19 cellular contexts compared by ENCODE assay signal in genomic region chr5:104241051-104241450, GRCh38.
DNase-seq lines count a peak whose midpoint lies in the region; ATAC-seq and TF ChIP-seq lines count a peak whose summit lies in the region.
"Had no signal": no experiment of that assay in that cellular context is flagged by ENCODE, and none has a peak within 500 bp of the region (broad histone marks: within the 10 kb centered on the region; RNA-seq: fewer than 3 reads in every experiment).

No MANE protein-coding gene starts in this region.

- H3K36me3 Mint-ChIP-seq in stimulated activated naive B cell treated with anti-CD40 and anti-IgM and Interleukin-4, amounts not matched to agents 10 μg/mL and 1 μg/mL and 100 μg/mL, for 72 hours, result no peaks in the 10 kb centered on the region
- H3K36me3 Mint-ChIP-seq: activated CD8-positive, alpha-beta memory T cell treated with anti-CD3 and anti-CD28 coated beads, Interleukin-2, amount 10 ng/mL, durations not matched to agents 7 days and 5 days had no signal

- H3K4me3 ChIP-seq in retinal pigment epithelial cell (ENCODE audit: low read length), result no peak overlapping the region
- H3K4me3 ChIP-seq: skin epidermis, thyroid gland had no signal

- DNase-seq in ELR (ENCODE audit: low read depth) (peak; percentile 10), NCI-H2171 treated with DMSO at 0.1 percent for 48 hours (lab: John Stamatoyannopoulos, UW) (peak; percentile 63), fibroblast of gingiva (ENCODE audit: low read depth) (peak; percentile 39), retinal pigment epithelial cell (ENCODE audit: low read depth) (peak; percentile 53), AG20443 (ENCODE audit: low spot score) (no peak)
- DNase-seq in stimulated activated naive B cell treated with anti-CD40 and anti-IgM and Interleukin-4, amounts not matched to agents 10 μg/mL and 1 μg/mL and 100 μg/mL, for 72 hours, result no peak
- DNase-seq: activated CD8-positive, alpha-beta memory T cell treated with anti-CD3 and anti-CD28 coated beads, Interleukin-2, amount 10 ng/mL, durations not matched to agents 7 days and 5 days; activated gamma-delta T cell treated with Interleukin-2 at 50 U/mL for 16 hours; DND-41; HFFc6; kidney; NCI-H2081 treated with DMSO at 0.1 percent for 48 hours; T-helper 17 cell had no signal

- no peak for TF ChIP-seq CTCF in retinal pigment epithelial cell (conservative IDR thresholded peaks at IDR 0.05; ENCODE audit: low read depth, low read length)

- no peaks in the 10 kb centered on the region for H3K27me3 Mint-ChIP-seq in stimulated activated naive B cell treated with anti-CD40 and anti-IgM and Interleukin-4, amounts not matched to agents 10 μg/mL and 1 μg/mL and 100 μg/mL, for 72 hours
- H3K27me3 Mint-ChIP-seq: activated CD8-positive, alpha-beta memory T cell treated with anti-CD3 and anti-CD28 coated beads, Interleukin-2, amount 10 ng/mL, durations not matched to agents 7 days and 5 days; dendritic cell treated with granulocyte-macrophage colony-stimulating factor and Interleukin-4, amounts not matched to agents 40 ng/mL and 50 ng/mL, for 4 days; T-helper 17 cell had no signal

- no peak overlapping the region for H3K27ac Mint-ChIP-seq in stimulated activated naive B cell treated with anti-CD40 and anti-IgM and Interleukin-4, amounts not matched to agents 10 μg/mL and 1 μg/mL and 100 μg/mL, for 72 hours
- H3K27ac Mint-ChIP-seq: activated CD8-positive, alpha-beta memory T cell treated with anti-CD3 and anti-CD28 coated beads, Interleukin-2, amount 10 ng/mL, durations not matched to agents 7 days and 5 days; dendritic cell treated with granulocyte-macrophage colony-stimulating factor and Interleukin-4, amounts not matched to agents 40 ng/mL and 50 ng/mL, for 4 days; HFFc6; T-helper 17 cell had no signal

- H3K4me3 Mint-ChIP-seq in stimulated activated naive B cell treated with anti-CD40 and anti-IgM and Interleukin-4, amounts not matched to agents 10 μg/mL and 1 μg/mL and 100 μg/mL, for 72 hours, result no peak overlapping the region
- H3K4me3 Mint-ChIP-seq: activated CD8-positive, alpha-beta memory T cell treated with anti-CD3 and anti-CD28 coated beads, Interleukin-2, amount 10 ng/mL, durations not matched to agents 7 days and 5 days; dendritic cell treated with granulocyte-macrophage colony-stimulating factor and Interleukin-4, amounts not matched to agents 40 ng/mL and 50 ng/mL, for 4 days; HFFc6; T-helper 17 cell had no signal

- H3K4me1 Mint-ChIP-seq in stimulated activated naive B cell treated with anti-CD40 and anti-IgM and Interleukin-4, amounts not matched to agents 10 μg/mL and 1 μg/mL and 100 μg/mL, for 72 hours, result no peaks in the 10 kb centered on the region
- H3K4me1 Mint-ChIP-seq: activated CD8-positive, alpha-beta memory T cell treated with anti-CD3 and anti-CD28 coated beads, Interleukin-2, amount 10 ng/mL, durations not matched to agents 7 days and 5 days; T-helper 17 cell had no signal

- ATAC-seq in stimulated activated naive B cell treated with anti-CD40 and anti-IgM and Interleukin-4, amounts not matched to agents 10 μg/mL and 1 μg/mL and 100 μg/mL, for 72 hours (replicated peaks), result no peak
- ATAC-seq in GM19455 (IDR thresholded peaks at IDR 0.05; ENCODE audit: unreplicated experiment), result no peak
- ATAC-seq: activated CD4-positive, CD25-positive, alpha-beta regulatory T cell treated with anti-CD3 and anti-CD28 coated beads, Interleukin-2, amount 50 U/mL, for 24 hours; activated CD8-positive, alpha-beta memory T cell treated with anti-CD3 and anti-CD28 coated beads, Interleukin-2, amount 10 ng/mL, durations not matched to agents 7 days and 5 days; esophagus mucosa; T-helper 17 cell had no signal

- H3K9me3 Mint-ChIP-seq in stimulated activated naive B cell treated with anti-CD40 and anti-IgM and Interleukin-4, amounts not matched to agents 10 μg/mL and 1 μg/mL and 100 μg/mL, for 72 hours, result no peaks in the 10 kb centered on the region
- H3K9me3 Mint-ChIP-seq: dendritic cell treated with granulocyte-macrophage colony-stimulating factor and Interleukin-4, amounts not matched to agents 40 ng/mL and 50 ng/mL, for 4 days had no signal

Comparison
In these comparisons a context has a peak if more than half of its experiments do, and no peak if none do; other contexts are left out.
1. DNase-seq: peak in ELR (single experiment), NCI-H2171 treated with DMSO at 0.1 percent for 48 hours (single experiment), fibroblast of gingiva (single experiment) and retinal pigment epithelial cell (single experiment); none in stimulated activated naive B cell treated with anti-CD40 and anti-IgM and Interleukin-4, amounts not matched to agents 10 μg/mL and 1 μg/mL and 100 μg/mL, for 72 hours (single experiment) and AG20443 (single experiment).